In genomic region chr13:97369269-97369893, GRCh38 we compare ENCODE assay signal across 8 cellular contexts.
DNase-seq lines count a peak whose midpoint lies in the region; ATAC-seq and TF ChIP-seq lines count a peak whose summit lies in the region.

No MANE protein-coding gene starts in this region.

- TF ChIP-seq CTCF in SK-N-SH (IDR thresholded peaks at IDR 0.05) (no peak), Panc1 (IDR thresholded peaks at IDR 0.05) (no peak), foreskin fibroblast (IDR thresholded peaks at IDR 0.05; ENCODE audit: low read depth, low read length) (no peak), stomach (IDR thresholded peaks at IDR 0.05) (no peak)

- no peak for ATAC-seq in SK-N-SH treated with all-trans-retinoic acid at 6 μM for 48 hours
- peak; percentile 63 for ATAC-seq in HG02588 (IDR thresholded peaks at IDR 0.05; ENCODE audit: unreplicated experiment)
- ATAC-seq in Panc1 = no peak

- no peak for TF ChIP-seq POLR2A in stomach (IDR thresholded peaks at IDR 0.05)

- H3K9me3 ChIP-seq in SK-N-SH = no peaks in the 10 kb centered on the region
- H3K9me3 ChIP-seq in Panc1 (ENCODE audit: control insufficient read depth, insufficient read depth, low read depth, low read length) = no peaks in the 10 kb centered on the region
- no peaks in the 10 kb centered on the region for H3K9me3 ChIP-seq in stomach

- no TSS peak for BruUV-seq in Panc1 (replicated peaks; lab: Mats Ljungman, UMichigan)

- no peak overlapping the region for H3K4me2 ChIP-seq in SK-N-SH

- H3K36me3 ChIP-seq in SK-N-SH (replicated peaks in 1 of 2; ENCODE audit: control insufficient read depth in 1 of 2, insufficient read depth in 2 of 2, low read length in 1 of 2) (peaks cover 71 to 80% of the 10 kb centered on the region in 2 experiments), Panc1 (ENCODE audit: control insufficient read depth, insufficient read depth, low read length) (peaks cover 21% of the 10 kb centered on the region), stomach (peaks cover 0 to 60% (median 47%) of the 10 kb centered on the region in 4 donors)

- TF ChIP-seq EP300 in SK-N-SH (IDR thresholded peaks at IDR 0.05; ENCODE audit: borderline replicate concordance in 1 of 2, low read depth in 1 of 2, low read length in 1 of 2) = no peak
- no peak for TF ChIP-seq EP300 in stomach (IDR thresholded peaks at IDR 0.05)

- H3K27ac ChIP-seq in SK-N-SH (ENCODE audit: low read depth in 2 of 2, low read length in 1 of 2) = peak overlapping the region in 1 of 2 experiments; percentile 31; a peak in 2 of 4 replicates
- H3K27ac ChIP-seq in Panc1 (ENCODE audit: low read length) = peak overlapping the region; percentile 68
- peak overlapping the region in 4 of 5 donors; percentile 31 to 65 (median 44) for H3K27ac ChIP-seq in stomach

- in situ Hi-C loops in Panc1 (cut with HindIII; ENCODE audit: low pct_unique_long_range_greater_than_20kb, low sequenced_read_pairs) (no loop called here), G401 (cut with HindIII; ENCODE audit: low sequenced_read_pairs) (no loop called here)

- no peaks in the 10 kb centered on the region for H3K27me3 ChIP-seq in SK-N-SH (ENCODE audit: insufficient read depth)
- no peaks in the 10 kb centered on the region for H3K27me3 ChIP-seq in Panc1 (ENCODE audit: control insufficient read depth, insufficient read depth, low read length)
- H3K27me3 ChIP-seq in stomach = no peaks in the 10 kb centered on the region

- no peak for DNase-seq in SK-N-SH
- no peak for DNase-seq in Panc1 (ENCODE audit: low read depth, low spot score)
- peak in 1 of 2 donors; percentile 21 for DNase-seq in foreskin fibroblast
- DNase-seq in stomach = no peak
- no peak for DNase-seq in Ammon's horn (ENCODE audit: low spot score)
- no peak for DNase-seq in G401 (ENCODE audit: low spot score)

- intact Hi-C loops in Panc1 (cut with micrococcal nuclease; ENCODE audit: unreplicated experiment) = no loop called here
- intact Hi-C loops in stomach (cut with DNase I; ENCODE audit: low total_unique reads) = no loop called here

- H3K4me3 ChIP-seq in SK-N-SH (ENCODE audit: low read depth in 2 of 2, low read length in 1 of 2) = 0 out of 4 replicates have a peak overlapping the region, but pooled peaks of 1 of the 2 experiments have one; percentile 5
- 0 out of 4 replicates have a peak overlapping the region, but pooled peaks of 1 of the 2 experiments have one; percentile 8 for H3K4me3 ChIP-seq in Panc1 (ENCODE audit: low read depth in 2 of 2, low read length in 2 of 2)
- H3K4me3 ChIP-seq in foreskin fibroblast (ENCODE audit: low read depth in 1 of 2, low read length in 2 of 2) = peak overlapping the region; percentile 35 to 47
- peak overlapping the region; percentile 26 to 35 (median 32) for H3K4me3 ChIP-seq in stomach

- H3K79me2 ChIP-seq in SK-N-SH (ENCODE audit: insufficient read depth) = peaks cover 42% of the 10 kb centered on the region

- no peak for TF ChIP-seq RAD21 in SK-N-SH (IDR thresholded peaks at IDR 0.05; ENCODE audit: low read length)

- H4K20me1 ChIP-seq in SK-N-SH (ENCODE audit: insufficient read depth) = peaks cover 4% of the 10 kb centered on the region; the same call in 1 of the 2 replicates

- H3K9me2 ChIP-seq in SK-N-SH = no peaks in the 10 kb centered on the region

- H2AFZ ChIP-seq in SK-N-SH (ENCODE audit: low read depth) = no peak overlapping the region

- no peak overlapping the region for H3K9ac ChIP-seq in SK-N-SH

- peaks cover 19% of the 10 kb centered on the region for H3F3A ChIP-seq in SK-N-SH (replicated peaks; ENCODE audit: insufficient read depth)

- POLR2A ChIA-PET in SK-N-SH (lab: Yijun Ruan, JAX) = no interaction called here
- POLR2A ChIA-PET in Panc1 (lab: Charles Lee) = interaction anchor here (0.6 kb wide), 1 partner anchor 472 kb away, joined by 11 read pairs; no protein-coding TSS in a partner anchor

- WGBS in SK-N-SH (ENCODE audit: low lambda C conversion rate) = 84% methylated on average over 4 of the region's 4 CpGs
- WGBS in stomach, 5 donors = 5 to 15% (median 13%) methylated on average over 4 of the region's 4 CpGs

- no peaks in the 10 kb centered on the region for H3K4me1 ChIP-seq in SK-N-SH (ENCODE audit: control insufficient read depth in 1 of 2, insufficient read depth in 2 of 2, low read depth in 1 of 2, low read length in 1 of 2)
- peaks cover 37% of the 10 kb centered on the region for H3K4me1 ChIP-seq in Panc1 (ENCODE audit: control insufficient read depth, insufficient read depth, low read length)
- peaks cover 0 to 28% (median 13%) of the 10 kb centered on the region in 4 donors for H3K4me1 ChIP-seq in stomach

- CTCF ChIA-PET in SK-N-SH (lab: Yijun Ruan, JAX) (interaction anchor here (0.8 to 18.2 kb wide), 3 partner anchors 10 to 259 kb away, joined by 3 to 222 read pairs (median 9); no protein-coding TSS in a partner anchor), Panc1 (lab: Charles Lee) (no interaction called here)

TF ChIP-seq in SK-N-SH, 30 proteins besides CTCF, POLR2A, EP300 and RAD21:
- TF ChIP-seq POLR2AphosphoS5 (IDR thresholded peaks at IDR 0.05; ENCODE audit: low read depth, low read length) = 0 out of 2 replicates have a peak, but pooled peaks have one; percentile 5
- TF ChIP-seq FOXJ3 (CRISPR knock-in tag; IDR thresholded peaks at IDR 0.05) = no peak

TF ChIP-seq in SK-N-SH treated with all-trans-retinoic acid at 6 μM for 48 hours, 23 proteins besides CTCF, POLR2A, EP300 and RAD21:
- no peak for TF ChIP-seq TOX (CRISPR knock-in tag; IDR thresholded peaks at IDR 0.05; ENCODE audit: borderline replicate concordance)
